ENCODE assay signal across 8 cellular contexts in the genomic region with DNA sequence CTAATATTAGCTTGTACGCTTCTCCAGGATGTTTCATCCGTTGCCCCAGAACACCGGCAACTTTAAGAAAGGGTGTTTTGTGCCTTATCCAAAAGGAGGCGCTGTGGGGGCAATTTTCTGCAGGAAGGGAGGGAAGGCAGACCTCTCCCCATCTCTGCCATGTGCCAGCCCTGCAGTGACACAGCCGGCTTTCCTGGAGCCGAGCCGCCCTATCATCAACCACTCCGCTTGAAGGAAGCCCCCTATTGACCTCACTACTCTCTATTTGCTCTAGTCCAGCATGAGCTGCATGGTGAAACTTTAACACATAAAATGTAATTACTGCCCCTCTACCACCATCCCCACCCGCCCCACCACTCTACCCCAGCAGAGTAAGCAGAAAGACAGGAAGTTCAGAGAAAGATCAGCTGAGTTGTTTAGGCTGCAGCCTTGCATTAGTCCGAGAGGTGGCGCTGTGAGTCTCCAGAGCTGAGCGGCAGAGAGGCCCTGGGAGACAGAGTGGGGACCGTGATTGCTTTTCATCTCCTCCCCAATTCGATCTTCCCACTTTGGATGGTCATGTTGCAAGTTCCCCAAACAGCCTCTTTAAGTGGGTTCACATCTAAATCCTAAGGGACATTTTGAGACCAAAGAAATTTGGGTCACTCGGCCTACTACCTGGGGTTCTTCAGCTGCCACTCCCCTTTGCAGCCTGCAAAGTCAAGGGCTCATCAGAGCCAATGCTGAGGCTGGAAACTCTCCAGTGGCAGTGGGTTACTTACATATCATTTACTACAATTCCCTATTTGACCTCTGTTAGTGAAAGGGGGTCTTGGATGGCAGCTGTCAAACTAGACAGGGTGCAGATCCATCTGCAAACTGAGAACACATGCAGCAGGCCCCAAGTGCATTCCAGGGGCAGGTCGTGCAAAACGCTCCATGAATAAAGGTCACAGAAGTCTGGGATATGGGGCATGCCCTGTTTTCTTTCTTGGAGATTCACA. TPM values are rescaled to one million over a fixed set of nuclear protein-coding genes. Genes with fewer than 3 reads are reported as not detected.
DNase-seq lines count a peak whose midpoint lies in the region; ATAC-seq and TF ChIP-seq lines count a peak whose summit lies in the region.

No MANE protein-coding gene starts in this region.

- no peak overlapping the region for H3K27ac ChIP-seq in CD4-positive, alpha-beta memory T cell (ENCODE audit: low read depth, low read length)
- H3K27ac ChIP-seq in prostate gland, result no peak overlapping the region

- CTCF ChIA-PET in CD4-positive, alpha-beta memory T cell (lab: Charles Lee; ENCODE audit: partially characterized antibody), result interaction anchor here (0.6 to 4.2 kb wide), 11 partner anchors 9 to 320 kb away, joined by 3 to 39 read pairs (median 6); no protein-coding TSS in a partner anchor

- no peaks in the 10 kb centered on the region for H3K4me1 ChIP-seq in CD4-positive, alpha-beta memory T cell (ENCODE audit: insufficient read depth, low read length)
- H3K4me1 ChIP-seq in adipocyte (ENCODE audit: control insufficient read depth, insufficient read depth, low read length) (peaks cover 13% of the 10 kb centered on the region), prostate gland (replicated peaks) (no peaks in the 10 kb centered on the region)

- TF ChIP-seq CTCF in prostate gland (IDR thresholded peaks at IDR 0.05), result peak; percentile 52 to 74 (median 71)

- 45% methylated on average over 17 of the region's 17 CpGs for WGBS in prostate gland

- no peak overlapping the region for H3K4me3 ChIP-seq in CD4-positive, alpha-beta memory T cell (ENCODE audit: low read length in 2 of 2)
- H3K4me3 ChIP-seq in adipocyte (ENCODE audit: low read length) (no peak overlapping the region), prostate gland (no peak overlapping the region)

- TF ChIP-seq POLR2A in prostate gland (IDR thresholded peaks at IDR 0.05), result no peak

- H3K9me3 ChIP-seq in CD4-positive, alpha-beta memory T cell (ENCODE audit: control insufficient read depth in 1 of 2, low read length in 2 of 2), result no peaks in the 10 kb centered on the region
- H3K9me3 ChIP-seq in adipocyte (ENCODE audit: control insufficient read depth, low read length) (no peaks in the 10 kb centered on the region), prostate gland (no peaks in the 10 kb centered on the region)

- no peaks in the 10 kb centered on the region for H3K36me3 Mint-ChIP-seq in CD4-positive, alpha-beta memory T cell

- intact Hi-C loops in CD4-positive, alpha-beta memory T cell (cut with micrococcal nuclease), result loop anchor here (1.0 to 2.0 kb wide), 2 partner anchors 17 to 314 kb away; no protein-coding TSS in a partner anchor
- intact Hi-C loops in left cardiac atrium (cut with DNase I) (loop anchor here in 1 of 2 donors (1.0 to 5.0 kb wide), 2 partner anchors 78 to 314 kb away; no protein-coding TSS in a partner anchor), prostate gland (cut with DNase I) (loop anchor here (5.0 kb wide), 1 partner anchor 79 kb away; no protein-coding TSS in a partner anchor)

- H3K27me3 ChIP-seq in CD4-positive, alpha-beta memory T cell (ENCODE audit: insufficient read depth, low read length), result no peaks in the 10 kb centered on the region
- no peaks in the 10 kb centered on the region for H3K27me3 ChIP-seq in adipocyte (replicated peaks; ENCODE audit: control insufficient read depth, insufficient read depth, low read length)
- H3K27me3 ChIP-seq in prostate gland (replicated peaks; ENCODE audit: insufficient read depth), result no peaks in the 10 kb centered on the region

- POLR2A ChIA-PET in CD4-positive, alpha-beta memory T cell (lab: Charles Lee; ENCODE audit: partially characterized antibody), result interaction anchor here (1.1 to 1.4 kb wide), 2 partner anchors 192 to 375 kb away, joined by 3 to 4 read pairs; partner anchors contain the start of gene THUMPD3

- H3K27ac Mint-ChIP-seq in CD4-positive, alpha-beta memory T cell, result peak overlapping the region in 2 of 7 donors; percentile 10

- H3K4me3 Mint-ChIP-seq in CD4-positive, alpha-beta memory T cell, result peak overlapping the region in 7 of 8 donors; percentile 2 to 73 (median 61)

- H3K4me1 Mint-ChIP-seq in CD4-positive, alpha-beta memory T cell, result peaks cover 0 to 2% (median under 1%) of the 10 kb centered on the region in 4 donors

- H3K36me3 ChIP-seq in CD4-positive, alpha-beta memory T cell (ENCODE audit: insufficient read depth, low read length), result no peaks in the 10 kb centered on the region
- no peaks in the 10 kb centered on the region for H3K36me3 ChIP-seq in adipocyte (ENCODE audit: control insufficient read depth, insufficient read depth, low read length, severe bottlenecking)
- H3K36me3 ChIP-seq in prostate gland, result no peaks in the 10 kb centered on the region

- in situ Hi-C loops in SK-MEL-5 (cut with HindIII; ENCODE audit: low pct_unique_long_range_greater_than_20kb, low sequenced_read_pairs), result loop anchor here (25.0 kb wide), 1 partner anchor 324 kb away; no protein-coding TSS in a partner anchor

- H3K27me3 Mint-ChIP-seq in CD4-positive, alpha-beta memory T cell, result peaks cover 0 to under 1% of the 10 kb centered on the region in 2 donors

- no peak overlapping the region for H3K9ac ChIP-seq in adipocyte (ENCODE audit: low read length)

- H3K9me3 Mint-ChIP-seq in CD4-positive, alpha-beta memory T cell, result no peaks in the 10 kb centered on the region

- peak; percentile 38 to 58 (median 51) for DNase-seq in CD4-positive, alpha-beta memory T cell
- DNase-seq in HUDEP-2 (lab: John Stamatoyannopoulos, UW; ENCODE audit: unreplicated experiment in 76 of 76) (peak in 42 of 76 experiments; percentile 1 to 48 (median 15)), SK-MEL-5 (ENCODE audit: low read depth, low spot score) (peak; percentile 84), adipocyte (ENCODE audit: low read depth) (peak; percentile 78), left cardiac atrium (peak; percentile 60), prostate gland (ENCODE audit: low spot score) (peak; percentile 41), activated gamma-delta T cell treated with Interleukin-2 at 50 U/mL for 16 hours (no peak)

- peak; percentile 65 for ATAC-seq in GM19438 (IDR thresholded peaks at IDR 0.05; ENCODE audit: low read depth, unreplicated experiment)
- peak; percentile 72 to 75 for ATAC-seq in left cardiac atrium

RNA-seq across cellular contexts. Expression of gene RAD18, which starts 24.7 kb away (rescaled TPM):
- total RNA-seq in CD4-positive, alpha-beta memory T cell, result 10 to 100 TPM; 17.5 to 17.6 TPM
- 10 to 100 TPM; 11.9 to 13.8 TPM for polyA plus RNA-seq in CD4-positive, alpha-beta memory T cell
- total RNA-seq in SK-MEL-5 (2014; rRNA removed; shearing (Covaris generic)), result 17.5 and 26.6 TPM in 2 replicates
- 7.4 and 13.0 TPM in 2 replicates for polyA plus RNA-seq in SK-MEL-5 (2015; cell fraction: cytosol; rRNA removed)
- polyA plus RNA-seq in SK-MEL-5 (2015; cell fraction: nucleus; rRNA removed), result 26.1 and 34.2 TPM in 2 replicates
- 10 to 100 TPM in 1 of 2 donors, 1 to 10 TPM in 1; 4.2 to 13.5 TPM for total RNA-seq in left cardiac atrium
- 10 to 100 TPM; 12.2 to 15.6 TPM for total RNA-seq in prostate gland
